ENCODE assay signal across 8 cellular contexts in the genomic region with DNA sequence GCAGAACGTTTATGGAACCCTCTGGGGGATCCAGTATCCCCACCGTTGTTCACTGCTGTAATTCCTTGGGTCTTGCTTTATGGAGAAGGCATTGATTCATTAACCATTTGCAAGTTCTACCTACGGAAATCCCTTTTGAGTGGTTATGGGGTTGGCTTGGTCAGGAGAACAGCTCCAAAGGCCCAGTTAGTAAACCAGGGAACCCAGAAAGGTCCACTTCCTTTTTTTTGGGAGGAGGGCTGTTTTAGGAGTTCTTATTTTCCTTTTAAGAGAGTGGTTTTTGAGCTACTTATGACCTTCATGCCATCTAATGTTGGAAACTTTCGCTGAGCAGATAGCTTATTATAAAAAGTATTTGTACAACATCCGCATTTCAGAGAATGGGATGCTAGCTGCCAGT. TPM values are rescaled to one million over a fixed set of nuclear protein-coding genes. Genes with fewer than 3 reads are reported as not detected.
DNase-seq lines count a peak whose midpoint lies in the region; ATAC-seq and TF ChIP-seq lines count a peak whose summit lies in the region.

No MANE protein-coding gene starts in this region.

- no peak overlapping the region for H3K4me3 ChIP-seq in H7 (ENCODE audit: insufficient read depth, low read depth, low read length)
- H3K4me3 ChIP-seq in SU-DHL-6 (ENCODE audit: insufficient read depth, low read length, poor library complexity, severe bottlenecking), result peak overlapping the region; percentile 86
- peak overlapping the region; percentile 63 to 95 for H3K4me3 ChIP-seq in foreskin fibroblast (ENCODE audit: low read depth in 1 of 2, low read length in 2 of 2)
- H3K4me3 ChIP-seq in skeletal muscle tissue (ENCODE audit: low read length in 3 of 3), result peak overlapping the region; percentile 74 to 94 (median 91)

- peaks cover 21 to 46% (median 37%) of the 10 kb centered on the region in 3 donors for H3K4me1 ChIP-seq in skeletal muscle tissue (ENCODE audit: control insufficient read depth in 3 of 3, insufficient read depth in 3 of 3, low read length in 3 of 3)

- H3K36me3 ChIP-seq in H7 (replicated peaks; ENCODE audit: control insufficient read depth, insufficient read depth, low read length), result no peaks in the 10 kb centered on the region
- H3K36me3 ChIP-seq in SU-DHL-6 (ENCODE audit: low read length), result no peaks in the 10 kb centered on the region
- H3K36me3 ChIP-seq in skeletal muscle tissue (ENCODE audit: control insufficient read depth in 3 of 3, insufficient read depth in 3 of 3, low read length in 3 of 3), result no peaks in the 10 kb centered on the region

- H2AFZ ChIP-seq in SU-DHL-6 (ENCODE audit: low read depth, low read length, severe bottlenecking), result no peak overlapping the region

- no peaks in the 10 kb centered on the region for H3K79me2 ChIP-seq in SU-DHL-6 (ENCODE audit: insufficient read depth, low read length)

- H3K27me3 ChIP-seq in H7 (ENCODE audit: control insufficient read depth, insufficient read depth, low read length), result no peaks in the 10 kb centered on the region
- H3K27me3 ChIP-seq in SU-DHL-6 (ENCODE audit: low read length), result no peaks in the 10 kb centered on the region
- H3K27me3 ChIP-seq in skeletal muscle tissue (ENCODE audit: control insufficient read depth in 3 of 3, insufficient read depth in 3 of 3, low read length in 3 of 3), result no peaks in the 10 kb centered on the region

- H3K27ac ChIP-seq in SU-DHL-6 (ENCODE audit: low read depth, low read length) (no peak overlapping the region), skeletal muscle tissue (ENCODE audit: low read depth, low read length) (peak overlapping the region; percentile 85)

- peak overlapping the region; percentile 78 for H3K9ac ChIP-seq in SU-DHL-6 (ENCODE audit: low read length)
- H3K9ac ChIP-seq in skeletal muscle tissue (ENCODE audit: low read depth in 1 of 3, low read length in 3 of 3), result peak overlapping the region; percentile 91 to 93 (median 92)

- no peaks in the 10 kb centered on the region for H3K9me3 ChIP-seq in SU-DHL-6 (ENCODE audit: insufficient read depth, low read length)
- H3K9me3 ChIP-seq in skeletal muscle tissue (ENCODE audit: control insufficient read depth in 3 of 3, low read length in 3 of 3), result no peaks in the 10 kb centered on the region

- ATAC-seq in GM18873 (IDR thresholded peaks at IDR 0.05; ENCODE audit: low FRiP score, unreplicated experiment) (no peak), HG03175 (IDR thresholded peaks at IDR 0.05; ENCODE audit: unreplicated experiment) (no peak)

- H3K4me2 ChIP-seq in SU-DHL-6 (ENCODE audit: low read depth, low read length, poor library complexity, severe bottlenecking), result peak overlapping the region; percentile 79

- H3F3A ChIP-seq in SU-DHL-6 (ENCODE audit: insufficient read depth), result no peaks in the 10 kb centered on the region

- H3K9me2 ChIP-seq in SU-DHL-6 (replicated peaks; ENCODE audit: insufficient read depth, low read length), result no peaks in the 10 kb centered on the region

- no peaks in the 10 kb centered on the region for H4K20me1 ChIP-seq in SU-DHL-6 (ENCODE audit: low read depth, low read length)

- TF ChIP-seq CTCF in SU-DHL-6 (IDR thresholded peaks at IDR 0.05; ENCODE audit: insufficient read depth, low read length, poor library complexity, severe bottlenecking) (no peak), foreskin fibroblast (IDR thresholded peaks at IDR 0.05; ENCODE audit: low read depth, low read length) (no peak), GM20000 (IDR thresholded peaks at IDR 0.05; ENCODE audit: extremely low read depth, missing control alignments) (no peak)

- peak; percentile 30 for DNase-seq in H7
- no peak for DNase-seq in foreskin fibroblast
- DNase-seq in midbrain (lab: John Stamatoyannopoulos, UW), result no peak
- no peak for DNase-seq in GM20000 (ENCODE audit: low spot score)

RNA-seq across cellular contexts. Expression of gene POR, which starts 1.3 kb away (rescaled TPM):
- 120 and 142 TPM in 2 replicates for total RNA-seq in H7 (2014; rRNA removed; shearing (Covaris generic))
- 42.8 TPM for total RNA-seq in skeletal muscle tissue

RNA-seq across cellular contexts. Expression of gene RHBDD2, which starts 37.4 kb away (rescaled TPM):
- 23.7 and 28.1 TPM in 2 replicates for total RNA-seq in H7 (2014; rRNA removed; shearing (Covaris generic))
- 7.8 TPM for total RNA-seq in skeletal muscle tissue
